Comparison of ENCODE assay signal across 20 cellular contexts in genomic region chr19:37867831-37868230, GRCh38. TPM values are rescaled to one million over a fixed set of nuclear protein-coding genes. Genes with fewer than 3 reads are reported as not detected.
A peak's percentile ranks its signal among the peaks of the same experiment; 100 is the strongest.
DNase-seq lines count a peak whose midpoint lies in the region; ATAC-seq and FAIRE-seq lines count a peak whose summit lies in the region.
"Had no signal": no experiment of that assay in that cellular context is flagged by ENCODE, and none has a peak within 500 bp of the region (broad histone marks: within the 10 kb centered on the region; RNA-seq: fewer than 3 reads in every experiment).

No MANE protein-coding gene starts in this region.

- no peak for ATAC-seq in activated CD8-positive, alpha-beta T cell treated with anti-CD3 and anti-CD28 coated beads, Interleukin-2, amount 10 ng/mL, durations not matched to agents 7 days and 5 days
- ATAC-seq in Right ventricle myocardium inferior = no peak
- ATAC-seq: stimulated activated naive B cell treated with anti-CD40 and anti-IgM and Interleukin-4, amounts not matched to agents 10 μg/mL and 1 μg/mL and 100 μg/mL, for 72 hours had no signal

- no peak overlapping the region for H3K14ac ChIP-seq in mesenchymal stem cell (ENCODE audit: low read length in 2 of 2)

- no peak overlapping the region for H3K4me3 ChIP-seq in mesenchymal stem cell (ENCODE audit: insufficient read depth in 1 of 2, low read depth in 1 of 2, low read length in 2 of 2)
- H3K4me3 ChIP-seq: BLaER1, sigmoid colon, upper lobe of left lung had no signal

- no peak overlapping the region for H2AFZ ChIP-seq in mesenchymal stem cell (ENCODE audit: low read depth, low read length)

- no peak overlapping the region for H3K4me2 ChIP-seq in mesenchymal stem cell (ENCODE audit: low read length, poor library complexity, severe bottlenecking)
- H3K4me2 ChIP-seq: BLaER1 had no signal

- H3K23ac ChIP-seq in mesenchymal stem cell (ENCODE audit: low read length in 2 of 2) = no peak overlapping the region

- DNase-seq in ELR (ENCODE audit: low read depth) (peak; percentile 49), NCI-H2171 (lab: John Stamatoyannopoulos, UW) (peak; percentile 4), mesenchymal stem cell (peak; percentile 70), islet precursor cell (no peak), activated gamma-delta T cell treated with Interleukin-2 at 50 U/mL for 16 hours (no peak), Right ventricle myocardium inferior (ENCODE audit: missing footprints) (no peak)
- DNase-seq in activated CD8-positive, alpha-beta T cell treated with anti-CD3 and anti-CD28 coated beads, Interleukin-2, amount 10 ng/mL, durations not matched to agents 7 days and 5 days = no peak
- DNase-seq: activated CD8-positive, alpha-beta memory T cell treated with anti-CD3 and anti-CD28 coated beads for 24 hours; activated effector memory CD4-positive, alpha-beta T cell treated with Interleukin-2 at 50 U/mL for 16 hours; DMS79; NCI-H1930; NCI-H526; occipital lobe; sigmoid colon; stimulated activated naive B cell treated with anti-CD40 and anti-IgM and Interleukin-4, amounts not matched to agents 10 μg/mL and 1 μg/mL and 100 μg/mL, for 72 hours; upper lobe of left lung had no signal

- no peak overlapping the region for H3K4me3 Mint-ChIP-seq in activated CD8-positive, alpha-beta T cell treated with anti-CD3 and anti-CD28 coated beads, Interleukin-2, amount 10 ng/mL, durations not matched to agents 7 days and 5 days
- H3K4me3 Mint-ChIP-seq: stimulated activated naive B cell treated with anti-CD40 and anti-IgM and Interleukin-4, amounts not matched to agents 10 μg/mL and 1 μg/mL and 100 μg/mL, for 72 hours had no signal

- WGBS in mesenchymal stem cell = 46% methylated on average over 2 of the region's 2 CpGs

- no peak overlapping the region for H3K4ac ChIP-seq in mesenchymal stem cell (ENCODE audit: low read depth in 1 of 2, low read length in 2 of 2)

- no peaks in the 10 kb centered on the region for H3K79me1 ChIP-seq in mesenchymal stem cell (replicated peaks; ENCODE audit: low read length, poor library complexity, severe bottlenecking)

- H3K4me1 ChIP-seq in mesenchymal stem cell (ENCODE audit: control insufficient read depth, insufficient read depth, low read depth, low read length) = no peaks in the 10 kb centered on the region
- H3K4me1 ChIP-seq: BLaER1, sigmoid colon, upper lobe of left lung had no signal

- CTCF ChIA-PET in activated CD8-positive, alpha-beta T cell treated with anti-CD3 and anti-CD28 coated beads, Interleukin-2, amount 10 ng/mL, durations not matched to agents 7 days and 5 days (lab: Charles Lee) = no interaction called here

- FAIRE-seq in endometrium (lab: Jason Lieb, UNC) = peak; percentile 35

- H3K36me3 Mint-ChIP-seq in activated CD8-positive, alpha-beta T cell treated with anti-CD3 and anti-CD28 coated beads, Interleukin-2, amount 10 ng/mL, durations not matched to agents 7 days and 5 days (ENCODE audit: low read depth) = no peaks in the 10 kb centered on the region
- H3K36me3 Mint-ChIP-seq: stimulated activated naive B cell treated with anti-CD40 and anti-IgM and Interleukin-4, amounts not matched to agents 10 μg/mL and 1 μg/mL and 100 μg/mL, for 72 hours had no signal

- H3K27ac ChIP-seq in mesenchymal stem cell (ENCODE audit: low read length, poor library complexity, severe bottlenecking) = no peak overlapping the region
- H3K27ac ChIP-seq: BLaER1, sigmoid colon, upper lobe of left lung, VCaP had no signal

- no peaks in the 10 kb centered on the region for H3K36me3 ChIP-seq in mesenchymal stem cell (ENCODE audit: control insufficient read depth in 1 of 2, insufficient read depth in 2 of 2, low read depth in 1 of 2, low read length in 2 of 2)
- H3K36me3 ChIP-seq: BLaER1, sigmoid colon, upper lobe of left lung had no signal

- H2BK15ac ChIP-seq in mesenchymal stem cell (ENCODE audit: low read depth, poor library complexity, severe bottlenecking) = no peak overlapping the region

- H2BK5ac ChIP-seq in mesenchymal stem cell (ENCODE audit: low read depth, low read length, poor library complexity, severe bottlenecking) = no peak overlapping the region

- H3K9me3 ChIP-seq in mesenchymal stem cell (ENCODE audit: control insufficient read depth, low read length) = peaks cover 21% of the 10 kb centered on the region
- H3K9me3 ChIP-seq: upper lobe of left lung had no signal

- H2BK120ac ChIP-seq in mesenchymal stem cell (ENCODE audit: low read depth, low read length) = no peak overlapping the region

- H2BK12ac ChIP-seq in mesenchymal stem cell (ENCODE audit: low read length in 2 of 2) = no peak overlapping the region

- no peak overlapping the region for H3K9ac ChIP-seq in mesenchymal stem cell (ENCODE audit: low read length)
- H3K9ac ChIP-seq: BLaER1 had no signal

- no peak overlapping the region for H3K27ac Mint-ChIP-seq in activated CD8-positive, alpha-beta T cell treated with anti-CD3 and anti-CD28 coated beads, Interleukin-2, amount 10 ng/mL, durations not matched to agents 7 days and 5 days
- H3K27ac Mint-ChIP-seq: stimulated activated naive B cell treated with anti-CD40 and anti-IgM and Interleukin-4, amounts not matched to agents 10 μg/mL and 1 μg/mL and 100 μg/mL, for 72 hours had no signal

- H3K27me3 Mint-ChIP-seq in activated CD8-positive, alpha-beta T cell treated with anti-CD3 and anti-CD28 coated beads, Interleukin-2, amount 10 ng/mL, durations not matched to agents 7 days and 5 days (ENCODE audit: low read depth) = no peaks in the 10 kb centered on the region

- no peaks in the 10 kb centered on the region for H3K4me1 Mint-ChIP-seq in activated CD8-positive, alpha-beta T cell treated with anti-CD3 and anti-CD28 coated beads, Interleukin-2, amount 10 ng/mL, durations not matched to agents 7 days and 5 days (ENCODE audit: low read depth)

- POLR2A ChIA-PET in activated CD8-positive, alpha-beta T cell treated with anti-CD3 and anti-CD28 coated beads, Interleukin-2, amount 10 ng/mL, durations not matched to agents 7 days and 5 days (lab: Charles Lee) = no interaction called here

- no peak overlapping the region for H2AK5ac ChIP-seq in mesenchymal stem cell (ENCODE audit: low read length, severe bottlenecking)

- intact Hi-C loops in Right ventricle myocardium inferior (cut with DNase I) = no loop called here

- H3K18ac ChIP-seq in mesenchymal stem cell (ENCODE audit: low read depth in 1 of 2, low read length in 2 of 2) = no peak overlapping the region

- no peak overlapping the region for H4K8ac ChIP-seq in mesenchymal stem cell (ENCODE audit: low read length)

- H4K91ac ChIP-seq in mesenchymal stem cell (ENCODE audit: low read length) = no peak overlapping the region

- H3K9me3 Mint-ChIP-seq in activated CD8-positive, alpha-beta T cell treated with anti-CD3 and anti-CD28 coated beads, Interleukin-2, amount 10 ng/mL, durations not matched to agents 7 days and 5 days (ENCODE audit: insufficient read depth) = peaks cover 5% of the 10 kb centered on the region

- H3K27me3 ChIP-seq in mesenchymal stem cell (ENCODE audit: control insufficient read depth in 1 of 2, insufficient read depth in 1 of 2, low read length in 2 of 2) = no peaks in the 10 kb centered on the region
- H3K27me3 ChIP-seq: BLaER1, sigmoid colon, upper lobe of left lung had no signal

RNA-seq across cellular contexts. Expression of gene WDR87, which starts 38.6 kb away (rescaled TPM):
- not detected for polyA plus RNA-seq in mesenchymal stem cell (2013, experiment 1 of 2)
- polyA plus RNA-seq in mesenchymal stem cell (2013, experiment 2 of 2) = not detected
- total RNA-seq in activated CD8-positive, alpha-beta T cell treated with anti-CD3 and anti-CD28 coated beads, Interleukin-2, amount 10 ng/mL, durations not matched to agents 7 days and 5 days = not detected
- total RNA-seq in Right ventricle myocardium inferior = not detected
- total RNA-seq: kidney epithelial cell, occipital lobe, sigmoid colon, upper lobe of left lung had no signal
- polyA plus RNA-seq: sigmoid colon had no signal

RNA-seq across cellular contexts. Expression of gene SIPA1L3, which starts 39.2 kb away (rescaled TPM):
- polyA plus RNA-seq in mesenchymal stem cell (2013, experiment 1 of 2) = 7.2 TPM
- 6.7 TPM for polyA plus RNA-seq in mesenchymal stem cell (2013, experiment 2 of 2)
- total RNA-seq in activated CD8-positive, alpha-beta T cell treated with anti-CD3 and anti-CD28 coated beads, Interleukin-2, amount 10 ng/mL, durations not matched to agents 7 days and 5 days = 10 to 100 TPM; 18.3 to 20.2 TPM
- total RNA-seq in Right ventricle myocardium inferior = 9.3 TPM

Comparison
In these comparisons a context has a peak if more than half of its experiments do, and no peak if none do; other contexts are left out.
1. DNase-seq: peak in ELR (single experiment), NCI-H2171 (single experiment) and mesenchymal stem cell (single experiment); none in islet precursor cell (single experiment), activated CD8-positive, alpha-beta T cell treated with anti-CD3 and anti-CD28 coated beads, Interleukin-2, amount 10 ng/mL, durations not matched to agents 7 days and 5 days (single experiment), activated gamma-delta T cell treated with Interleukin-2 at 50 U/mL for 16 hours (single experiment) and Right ventricle myocardium inferior (single experiment).